22 cellular contexts compared by ENCODE assay signal in genomic region chr6:23478324-23478723, GRCh38.
"Had no signal": no experiment of that assay in that cellular context is flagged by ENCODE, and none has a peak within 500 bp of the region (broad histone marks: within the 10 kb centered on the region; RNA-seq: fewer than 3 reads in every experiment).

No MANE protein-coding gene starts in this region.

- H3K4me3 ChIP-seq: SJCRH30 had no signal

- H3K36me3 ChIP-seq: SJCRH30 had no signal

- H3K27ac ChIP-seq: RWPE1, SJCRH30 had no signal

- DNase-seq: KBM-7, MV-4-11, NCI-H1048, NCI-H1105, NCI-H1417, NCI-H1436 treated with DMSO at 0.1 percent for 48 hours, NCI-H1694 treated with DMSO at 0.1 percent for 48 hours, NCI-H2029, NCI-H2081 treated with DMSO at 0.1 percent for 48 hours, NCI-H2171, NCI-H226, NCI-H446, NCI-H510A, NCI-H524 treated with DMSO at 0.1 percent for 48 hours, NCI-H69, NCI-H774, SHP77, SJCRH30, T-helper 1 cell had no signal

- H3K4me1 ChIP-seq: SJCRH30 had no signal

- H3K27me3 ChIP-seq: SJCRH30 had no signal

- ATAC-seq: Panc1, SK-N-SH treated with all-trans-retinoic acid at 6 μM for 48 hours had no signal
